10 cellular contexts compared by ENCODE assay signal in genomic region chr17:3447625-3448024, GRCh38. TPM values are rescaled to one million over a fixed set of nuclear protein-coding genes. Genes with fewer than 3 reads are reported as not detected.
DNase-seq lines count a peak whose midpoint lies in the region; ATAC-seq and TF ChIP-seq lines count a peak whose summit lies in the region.
"Had no signal": no experiment of that assay in that cellular context is flagged by ENCODE, and none has a peak within 500 bp of the region (broad histone marks: within the 10 kb centered on the region; RNA-seq: fewer than 3 reads in every experiment).

No MANE protein-coding gene starts in this region.

- H3K36me3 ChIP-seq in GM06990 (ENCODE audit: control insufficient read depth, insufficient read depth, low read length) (no peaks in the 10 kb centered on the region), WERI-Rb-1 (no peaks in the 10 kb centered on the region), liver (ENCODE audit: control insufficient read depth in 4 of 4, insufficient read depth in 3 of 4, low read depth in 1 of 4, low read length in 3 of 4) (no peaks in the 10 kb centered on the region)

- DNase-seq in GM06990 (ENCODE audit: extremely low read depth, insufficient read length), result no peak
- DNase-seq in WERI-Rb-1, result peak; percentile 15
- DNase-seq: posterior cingulate gyrus, T-helper 17 cell had no signal

- H3K4me3 ChIP-seq in GM06990 (replicated peaks; ENCODE audit: low read depth, low read length), result no peak overlapping the region
- no peak overlapping the region for H3K4me3 ChIP-seq in WERI-Rb-1 (ENCODE audit: low read depth, low read length)
- H3K4me3 ChIP-seq in liver (ENCODE audit: low read depth in 1 of 3, low read length in 3 of 3), result no peak overlapping the region

- H3K4me1 ChIP-seq in liver (ENCODE audit: control insufficient read depth in 4 of 4, insufficient read depth in 4 of 4, low read length in 3 of 4), result peaks cover 0 to 3% (median 0%) of the 10 kb centered on the region in 4 donors

- H3K27me3 ChIP-seq in GM06990 (replicated peaks; ENCODE audit: control insufficient read depth, insufficient read depth, low read length) (no peaks in the 10 kb centered on the region), WERI-Rb-1 (ENCODE audit: insufficient read depth, low read depth, severe bottlenecking) (peaks cover 3% of the 10 kb centered on the region), liver (ENCODE audit: control insufficient read depth in 4 of 4, insufficient read depth in 4 of 4, low read length in 3 of 4) (no peaks in the 10 kb centered on the region)

- no peak overlapping the region for H3K9ac ChIP-seq in liver (ENCODE audit: low read depth in 1 of 2, low read length in 2 of 2)

- 65% methylated on average over 2 of the region's 2 CpGs for WGBS in liver

- H3K27ac ChIP-seq in WERI-Rb-1 (no peak overlapping the region), liver (ENCODE audit: low read depth in 1 of 2, low read length in 2 of 2) (no peak overlapping the region)

- TF ChIP-seq CTCF in GM06990 (IDR thresholded peaks at IDR 0.05; ENCODE audit: insufficient read depth, low read length, poor library complexity, severe bottlenecking), result peak; percentile 29
- peak; percentile 56 for TF ChIP-seq CTCF in WERI-Rb-1 (IDR thresholded peaks at IDR 0.05; ENCODE audit: low read depth, low read length)
- TF ChIP-seq CTCF in liver (IDR thresholded peaks at IDR 0.05; ENCODE audit: low read depth, low read length, missing input control), result no peak

- TF ChIP-seq RAD21 in Ishikawa (IDR thresholded peaks at IDR 0.05; ENCODE audit: low read depth) (peak; percentile 49; the same call in 1 of the 2 replicates), liver (IDR thresholded peaks at IDR 0.05) (peak; percentile 10)

- TF ChIP-seq EP300 in Ishikawa (IDR thresholded peaks at IDR 0.05; ENCODE audit: borderline replicate concordance), result no peak

- H3K9me3 ChIP-seq in WERI-Rb-1 (ENCODE audit: severe bottlenecking), result no peaks in the 10 kb centered on the region
- no peaks in the 10 kb centered on the region for H3K9me3 ChIP-seq in liver (ENCODE audit: control insufficient read depth in 4 of 4, low read length in 3 of 4)

- ATAC-seq in GM18520 (IDR thresholded peaks at IDR 0.05; ENCODE audit: unreplicated experiment) (no peak), HG02571 (IDR thresholded peaks at IDR 0.05; ENCODE audit: unreplicated experiment) (no peak), HG03521 (IDR thresholded peaks at IDR 0.05; ENCODE audit: unreplicated experiment) (no peak)
- ATAC-seq: T-helper 17 cell had no signal

TF ChIP-seq in Ishikawa, 13 proteins besides CTCF, POLR2A, EP300 and RAD21 (continues in another document):
- TF ChIP-seq ZBTB7A (IDR thresholded peaks at IDR 0.05; ENCODE audit: low read depth), result no peak
- no peak for TF ChIP-seq YY1 (IDR thresholded peaks at IDR 0.05; ENCODE audit: low read depth)
- no peak for TF ChIP-seq FOXM1 (IDR thresholded peaks at IDR 0.05; ENCODE audit: borderline replicate concordance, low read depth)
- TF ChIP-seq TAF1 (IDR thresholded peaks at IDR 0.05; ENCODE audit: low read depth), result no peak
- TF ChIP-seq NFIC (IDR thresholded peaks at IDR 0.05), result no peak
- no peak for TF ChIP-seq TEAD4 (IDR thresholded peaks at IDR 0.05)
- no peak for TF ChIP-seq USF1 (IDR thresholded peaks at IDR 0.05)
- TF ChIP-seq CREB1 (IDR thresholded peaks at IDR 0.05; ENCODE audit: low read depth), result no peak
- no peak for TF ChIP-seq TCF12 (IDR thresholded peaks at IDR 0.05; ENCODE audit: low read depth)
- TF ChIP-seq REST (IDR thresholded peaks at IDR 0.05; ENCODE audit: low read depth), result no peak
- no peak for TF ChIP-seq EGR1 (IDR thresholded peaks at IDR 0.05)

TF ChIP-seq in liver, 16 proteins besides CTCF, POLR2A, EP300 and RAD21:
- TF ChIP-seq NR2F2 (IDR thresholded peaks at IDR 0.05) (no peak), REST (IDR thresholded peaks at IDR 0.05) (no peak), FOXA1 (IDR thresholded peaks at IDR 0.05) (no peak)
TF ChIP-seq in liver: peak in this region for 0.

RNA-seq across cellular contexts. Expression of gene OR1E2, which starts 14.0 kb away (rescaled TPM):
- total RNA-seq in liver, result under 1 TPM in 1 of 2 donors, not detected in 1; 0.08 TPM
- polyA plus RNA-seq in liver, result not detected
- total RNA-seq: T-helper 17 cell had no signal
- polyA plus RNA-seq: keratinocyte had no signal

RNA-seq across cellular contexts. Expression of gene SPATA22, which starts 24.0 kb away (rescaled TPM):
- total RNA-seq in liver, result under 1 TPM; 0.19 to 0.42 TPM
- polyA plus RNA-seq in liver, result under 1 TPM in 1 of 2 donors, not detected in 1; 0.89 TPM
- polyA plus RNA-seq: keratinocyte had no signal

RNA-seq across cellular contexts. Expression of gene ASPA, which starts 28.2 kb away (rescaled TPM):
- 1 to 10 TPM in 1 of 2 donors, under 1 TPM in 1; 0.89 to 4.7 TPM for total RNA-seq in liver
- 1 to 10 TPM; 1.2 to 2.6 TPM for polyA plus RNA-seq in liver
- total RNA-seq: T-helper 17 cell had no signal
- polyA plus RNA-seq: keratinocyte had no signal

RNA-seq across cellular contexts. Expression of gene OR3A3, which starts 36.5 kb away (rescaled TPM):
- total RNA-seq in liver, result not detected
- not detected for polyA plus RNA-seq in liver
- total RNA-seq: T-helper 17 cell had no signal
- polyA plus RNA-seq: keratinocyte had no signal

RNA-seq across cellular contexts. Expression of gene OR1E1, which starts 49.4 kb away (rescaled TPM):
- total RNA-seq in liver, result not detected
- not detected for polyA plus RNA-seq in liver
- total RNA-seq: T-helper 17 cell had no signal
- polyA plus RNA-seq: keratinocyte had no signal
